Comparison of ENCODE assay signal across 9 cellular contexts in the genomic region with DNA sequence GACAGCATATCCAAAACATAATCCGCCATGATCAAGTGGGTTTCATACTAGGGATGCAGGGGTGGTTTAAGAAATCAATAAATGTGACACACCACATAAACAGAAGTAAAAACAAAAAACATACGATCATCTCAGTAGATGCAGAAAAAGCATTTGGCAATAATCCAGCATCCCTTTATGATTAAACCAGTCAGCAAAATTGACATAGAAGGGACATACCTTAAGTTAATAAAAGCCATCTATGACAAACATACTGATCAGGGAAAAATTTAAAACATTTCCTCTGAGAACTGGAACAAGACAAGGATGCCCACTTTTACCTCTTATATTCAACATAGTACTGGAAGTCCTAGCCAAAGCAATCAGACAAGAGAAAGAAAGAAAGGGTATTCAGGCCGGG. TPM values are rescaled to one million over a fixed set of nuclear protein-coding genes. Genes with fewer than 3 reads are reported as not detected.
"Had no signal": no experiment of that assay in that cellular context is flagged by ENCODE, and none has a peak within 500 bp of the region (broad histone marks: within the 10 kb centered on the region; RNA-seq: fewer than 3 reads in every experiment).

No MANE protein-coding gene starts in this region.

- DNase-seq: GDM1, GF-D8 had no signal

- ATAC-seq: GM12878 had no signal

- FAIRE-seq: G401.6, GM12878, GM12891, GM12892, GM18507, GM19239 had no signal

- H3K4me3 ChIP-seq: GM12878 had no signal

RNA-seq across cellular contexts. Expression of a gene that starts 49.6 kb away (rescaled TPM):
- total RNA-seq: G401 had no signal
